ENCODE assay signal across 24 cellular contexts in genomic region chr4:76233088-76233487, GRCh38. TPM values are rescaled to one million over a fixed set of nuclear protein-coding genes. Genes with fewer than 3 reads are reported as not detected.
DNase-seq lines count a peak whose midpoint lies in the region; ATAC-seq, FAIRE-seq and TF ChIP-seq lines count a peak whose summit lies in the region.
"Had no signal": no experiment of that assay in that cellular context is flagged by ENCODE, and none has a peak within 500 bp of the region (broad histone marks: within the 10 kb centered on the region; RNA-seq: fewer than 3 reads in every experiment).

No MANE protein-coding gene starts in this region.

- intact Hi-C loops in lower lobe of right lung (cut with DNase I) (no loop called here), left lung (cut with DNase I) (no loop called here)

- H3K4me3 ChIP-seq in A549 (no peak overlapping the region; the same call in 2 of the 3 replicates), KMS-11 (IDR thresholded peaks at IDR 0.05; ENCODE audit: insufficient read depth, low read depth, low read length) (peak overlapping the region; percentile 16), choroid plexus epithelial cell (ENCODE audit: low read depth, low read length) (peak overlapping the region; percentile 58), lower lobe of right lung (peak overlapping the region; percentile 38), tibial nerve (no peak overlapping the region), left lung (peak overlapping the region in 1 of 2 donors; percentile 30)
- H3K4me3 ChIP-seq: GM23248, lung had no signal

- H3K27ac ChIP-seq in A549 (no peak overlapping the region), KMS-11 (peak overlapping the region; percentile 84), lower lobe of right lung (no peak overlapping the region), tibial nerve (no peak overlapping the region), left lung (no peak overlapping the region)
- H3K27ac ChIP-seq: GM23248 had no signal

- 75% methylated on average over 4 of the region's 4 CpGs for WGBS in A549 (ENCODE audit: missing lambda C conversion rate)
- 76 to 79% methylated on average over 4 of the region's 4 CpGs for WGBS in tibial nerve, 2 donors

- H3K9me3 ChIP-seq in A549 (no peaks in the 10 kb centered on the region; the same call in 2 of the 3 replicates), lower lobe of right lung (no peaks in the 10 kb centered on the region), tibial nerve (peaks cover 0 to 12% (median 0%) of the 10 kb centered on the region in 4 donors), left lung (peaks cover 0 to 8% of the 10 kb centered on the region in 2 donors)

- H3K4me2 ChIP-seq in A549 (peak overlapping the region; percentile 29), KMS-11 (peak overlapping the region; percentile 99)

- TF ChIP-seq POLR2A in A549 (IDR thresholded peaks at IDR 0.05; ENCODE audit: low read length) = no peak
- TF ChIP-seq POLR2A in tibial nerve (IDR thresholded peaks at IDR 0.05) = no peak

- H3K27me3 ChIP-seq in KMS-11 (ENCODE audit: insufficient read depth, low read depth) (no peaks in the 10 kb centered on the region), lower lobe of right lung (ENCODE audit: low read depth) (no peaks in the 10 kb centered on the region), tibial nerve (no peaks in the 10 kb centered on the region), left lung (no peaks in the 10 kb centered on the region)

- H3K79me2 ChIP-seq in KMS-11 (ENCODE audit: insufficient read depth, low read depth) = no peaks in the 10 kb centered on the region

- TF ChIP-seq EP300 in A549 (IDR thresholded peaks at IDR 0.05) (no peak), tibial nerve (IDR thresholded peaks at IDR 0.05) (no peak)

- no peak for DNase-seq in A549 (ENCODE audit: low read depth in 1 of 2, low spot score in 1 of 2)
- DNase-seq in choroid plexus epithelial cell (ENCODE audit: low read depth) = no peak
- no peak for DNase-seq in lower lobe of right lung
- DNase-seq in tibial nerve (ENCODE audit: low spot score in 2 of 2) = no peak
- DNase-seq in AG08395 (ENCODE audit: low spot score) = no peak
- no peak for DNase-seq in left lung
- DNase-seq: activated CD4-positive, alpha-beta T cell treated with anti-CD3 and anti-CD28 coated beads for 48 hours; DMS153; GF-D8; NCI-H1436 treated with DMSO at 0.1 percent for 48 hours; NCI-H524; right cardiac atrium; Right ventricle myocardium superior; stimulated activated CD4-positive, alpha-beta T cell treated with anti-CD3 and anti-CD28 coated beads, Interleukin-15, amount 100 ng/mL, for 24 hours had no signal

- CTCF ChIA-PET in A549 (lab: Yijun Ruan, JAX) = no interaction called here

- H3K36me3 ChIP-seq in KMS-11 (ENCODE audit: insufficient read depth) (no peaks in the 10 kb centered on the region), lower lobe of right lung (no peaks in the 10 kb centered on the region), tibial nerve (no peaks in the 10 kb centered on the region), left lung (no peaks in the 10 kb centered on the region)

- POLR2A ChIA-PET in A549 (lab: Yijun Ruan, JAX) = no interaction called here

- no peak for FAIRE-seq in A549 (lab: Jason Lieb, UNC)
- FAIRE-seq: islet of Langerhans, TTC549 had no signal

- TF ChIP-seq CTCF in A549 (IDR thresholded peaks at IDR 0.05) (no peak), KMS-11 (conservative IDR thresholded peaks at IDR 0.05; ENCODE audit: low read depth, low read length) (no peak), choroid plexus epithelial cell (conservative IDR thresholded peaks at IDR 0.05; ENCODE audit: low read depth, low read length) (no peak), lower lobe of right lung (IDR thresholded peaks at IDR 0.05) (no peak), tibial nerve (IDR thresholded peaks at IDR 0.05) (no peak), left lung (IDR thresholded peaks at IDR 0.05) (no peak)

- H3K9ac ChIP-seq in KMS-11 = peak overlapping the region; percentile 47; the same call in 1 of the 2 replicates
- H3K9ac ChIP-seq: GM23248 had no signal

- no peaks in the 10 kb centered on the region for H4K20me1 ChIP-seq in KMS-11 (ENCODE audit: insufficient read depth)

- no peak for TF ChIP-seq RAD21 in A549 (conservative IDR thresholded peaks at IDR 0.05 in 1 of 2, IDR thresholded peaks at IDR 0.05 in 1 of 2)

- peak overlapping the region; percentile 64; the same call in 1 of the 2 replicates for H2AFZ ChIP-seq in KMS-11 (ENCODE audit: low read depth)
- H2AFZ ChIP-seq: GM23248 had no signal

- H3K4me1 ChIP-seq in A549 (peaks cover 5% of the 10 kb centered on the region; the same call in 1 of the 3 replicates), KMS-11 (ENCODE audit: low read depth, poor library complexity, severe bottlenecking) (peaks cover 70% of the 10 kb centered on the region), lower lobe of right lung (peaks cover 8% of the 10 kb centered on the region), tibial nerve (no peaks in the 10 kb centered on the region), left lung (peaks cover 0 to 6% of the 10 kb centered on the region in 2 donors)

- no peak for ATAC-seq in A549
- no peak for ATAC-seq in lower lobe of right lung
- ATAC-seq in HG02870 (IDR thresholded peaks at IDR 0.05; ENCODE audit: unreplicated experiment) = no peak
- ATAC-seq in left lung = no peak
- ATAC-seq: activated naive CD4-positive, alpha-beta T cell treated with anti-CD3 and anti-CD28 coated beads, Interleukin-2, amount 50 U/mL, for 72 hours; right cardiac atrium had no signal

TF ChIP-seq in A549, 52 proteins besides CTCF, POLR2A, EP300 and RAD21:
- TF ChIP-seq BHLHE40 (IDR thresholded peaks at IDR 0.05; ENCODE audit: low read depth, low read length) (no peak), HOXB5 (CRISPR knock-in tag; IDR thresholded peaks at IDR 0.05) (no peak), HOXA7 (CRISPR knock-in tag; IDR thresholded peaks at IDR 0.05) (no peak), PBX3 (IDR thresholded peaks at IDR 0.05) (no peak), REST (IDR thresholded peaks at IDR 0.05) (no peak), ZFP36 (IDR thresholded peaks at IDR 0.05; ENCODE audit: borderline replicate concordance, partially characterized antibody) (no peak), KDM1A (IDR thresholded peaks at IDR 0.05; ENCODE audit: low read depth) (no peak), EHF (CRISPR knock-in tag; IDR thresholded peaks at IDR 0.05) (no peak), SREBF2 (IDR thresholded peaks at IDR 0.05) (no peak)

RNA-seq across cellular contexts. Expression of gene FAM47E, which starts 18.4 kb away (rescaled TPM):
- polyA plus RNA-seq in A549 (2011; rRNA removed) (0.65 and 0.85 TPM in 2 replicates), A549 (2017; fragmentation: RNase III; extraction: RNeasy Plus Mini Kit Qiagen cat#74134 plus additional on column Dnase treatment) (0.08 to 0.26 TPM (median 0.23 TPM) in 3 replicates)
- 0.10 and 0.20 TPM in 2 replicates for polyA plus RNA-seq in A549 (2012; cell fraction: cytosol; rRNA removed)
- 0.02 TPM in 1 of 2 replicates, not detected in the other for polyA plus RNA-seq in A549 (2012; cell fraction: nucleus; rRNA removed)
- polyA minus RNA-seq in A549 (2011; rRNA and poly(A)+ RNA removed) = 0.08 and 0.19 TPM in 2 replicates
- total RNA-seq in lower lobe of right lung (6.4 TPM), tibial nerve (1 to 10 TPM in 3 of 4 donors, under 1 TPM in 1; 0.30 to 4.6 (median 1.5) TPM), left lung (1 to 10 TPM; 3.2 TPM)
- total RNA-seq: activated naive CD4-positive, alpha-beta T cell treated with anti-CD3 and anti-CD28 coated beads, Interleukin-2, amount 50 U/mL, for 72 hours; GM23248; HT1080; OCI-LY7 had no signal
- polyA plus RNA-seq: CD14-positive monocyte, GM23248 had no signal

RNA-seq across cellular contexts. Expression of gene SCARB2, which starts 19.5 kb away (rescaled TPM):
- polyA plus RNA-seq in A549 (2011; rRNA removed) = 65.4 and 73.4 TPM in 2 replicates
- polyA plus RNA-seq in A549 (2012; cell fraction: cytosol; rRNA removed) = 14.4 and 15.0 TPM in 2 replicates
- polyA plus RNA-seq in A549 (2012; cell fraction: nucleus; rRNA removed) = 11.6 and 16.1 TPM in 2 replicates
- 44.3 to 48.8 TPM (median 47.2 TPM) in 3 replicates for polyA plus RNA-seq in A549 (2017; fragmentation: RNase III; extraction: RNeasy Plus Mini Kit Qiagen cat#74134 plus additional on column Dnase treatment)
- 65.3 and 65.8 TPM in 2 replicates for polyA minus RNA-seq in A549 (2011; rRNA and poly(A)+ RNA removed)
- 166 TPM for total RNA-seq in lower lobe of right lung
- total RNA-seq in tibial nerve = 100 to 1,000 TPM; 126 to 219 (median 143) TPM
- total RNA-seq in left lung = 100 to 1,000 TPM; 219 to 223 TPM

Comparison
In these comparisons a context has a peak if more than half of its experiments do, and no peak if none do; other contexts are left out.
1. H3K4me3 ChIP-seq: peak in KMS-11 (single experiment), choroid plexus epithelial cell (single experiment) and lower lobe of right lung (single experiment); none in A549 (single experiment) and tibial nerve (0 of 4).